In the genomic region with DNA sequence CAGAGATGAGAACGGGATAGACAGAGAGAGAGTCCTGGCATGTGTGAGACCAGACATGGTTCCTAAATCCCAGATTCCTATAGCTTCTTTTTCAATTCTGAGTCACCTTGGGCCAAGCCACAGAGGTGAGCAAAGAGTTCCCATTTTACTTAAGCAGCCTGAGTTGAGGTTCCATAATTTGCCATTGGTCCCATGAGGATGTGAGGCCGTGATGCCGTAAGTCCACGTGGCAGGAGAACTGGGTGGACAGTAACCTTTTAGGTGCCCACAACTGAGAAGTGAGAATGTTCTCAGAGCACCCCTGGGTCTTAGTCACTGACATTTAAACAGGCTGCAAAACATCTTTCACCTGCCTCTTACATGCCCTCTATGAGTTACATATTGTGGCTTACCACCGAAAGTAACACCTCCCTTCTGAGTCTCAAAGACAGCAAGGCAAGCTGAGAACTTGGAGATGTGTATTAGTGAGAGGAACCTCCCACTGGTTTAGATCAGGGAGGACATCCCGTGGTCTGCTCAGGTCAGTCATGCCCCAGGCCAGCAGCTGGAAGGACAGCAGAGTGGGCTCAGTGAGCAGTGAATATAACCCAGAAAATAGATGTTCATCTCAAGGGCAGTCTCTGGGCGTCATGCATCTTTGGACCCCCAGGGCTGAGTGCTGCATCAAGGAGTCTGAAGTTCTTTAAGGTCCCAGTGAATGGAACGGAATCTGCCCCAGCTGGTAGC, we compare ENCODE assay signal across 1 cellular context.
TF ChIP-seq lines count a peak whose summit lies in the region.

No MANE protein-coding gene starts in this region.

TF ChIP-seq in GM12878, 131 proteins besides CTCF, POLR2A, EP300 and RAD21 (continued from another document and continues in another):
- TF ChIP-seq, protein P1, sequence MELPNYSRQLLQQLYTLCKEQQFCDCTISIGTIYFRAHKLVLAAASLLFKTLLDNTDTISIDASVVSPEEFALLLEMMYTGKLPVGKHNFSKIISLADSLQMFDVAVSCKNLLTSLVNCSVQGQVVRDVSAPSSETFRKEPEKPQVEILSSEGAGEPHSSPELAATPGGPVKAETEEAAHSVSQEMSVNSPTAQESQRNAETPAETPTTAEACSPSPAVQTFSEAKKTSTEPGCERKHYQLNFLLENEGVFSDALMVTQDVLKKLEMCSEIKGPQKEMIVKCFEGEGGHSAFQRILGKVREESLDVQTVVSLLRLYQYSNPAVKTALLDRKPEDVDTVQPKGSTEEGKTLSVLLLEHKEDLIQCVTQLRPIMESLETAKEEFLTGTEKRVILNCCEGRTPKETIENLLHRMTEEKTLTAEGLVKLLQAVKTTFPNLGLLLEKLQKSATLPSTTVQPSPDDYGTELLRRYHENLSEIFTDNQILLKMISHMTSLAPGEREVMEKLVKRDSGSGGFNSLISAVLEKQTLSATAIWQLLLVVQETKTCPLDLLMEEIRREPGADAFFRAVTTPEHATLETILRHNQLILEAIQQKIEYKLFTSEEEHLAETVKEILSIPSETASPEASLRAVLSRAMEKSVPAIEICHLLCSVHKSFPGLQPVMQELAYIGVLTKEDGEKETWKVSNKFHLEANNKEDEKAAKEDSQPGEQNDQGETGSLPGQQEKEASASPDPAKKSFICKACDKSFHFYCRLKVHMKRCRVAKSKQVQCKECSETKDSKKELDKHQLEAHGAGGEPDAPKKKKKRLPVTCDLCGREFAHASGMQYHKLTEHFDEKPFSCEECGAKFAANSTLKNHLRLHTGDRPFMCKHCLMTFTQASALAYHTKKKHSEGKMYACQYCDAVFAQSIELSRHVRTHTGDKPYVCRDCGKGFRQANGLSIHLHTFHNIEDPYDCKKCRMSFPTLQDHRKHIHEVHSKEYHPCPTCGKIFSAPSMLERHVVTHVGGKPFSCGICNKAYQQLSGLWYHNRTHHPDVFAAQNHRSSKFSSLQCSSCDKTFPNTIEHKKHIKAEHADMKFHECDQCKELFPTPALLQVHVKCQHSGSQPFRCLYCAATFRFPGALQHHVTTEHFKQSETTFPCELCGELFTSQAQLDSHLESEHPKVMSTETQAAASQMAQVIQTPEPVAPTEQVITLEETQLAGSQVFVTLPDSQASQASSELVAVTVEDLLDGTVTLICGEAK (IDR thresholded peaks at IDR 0.05; ENCODE audit: borderline replicate concordance), result no peak; the same call in 1 of the 2 replicates
- TF ChIP-seq FOXK2 (IDR thresholded peaks at IDR 0.05) (peak; percentile 28; the same call in 1 of the 2 replicates), POLR2AphosphoS2 (IDR thresholded peaks at IDR 0.05; ENCODE audit: low read depth, low read length) (no peak), GATAD2B (conservative IDR thresholded peaks at IDR 0.05; ENCODE audit: low read depth) (peak; percentile 95), ZSCAN29 (IDR thresholded peaks at IDR 0.05) (no peak), SPI1 (IDR thresholded peaks at IDR 0.05; ENCODE audit: borderline replicate concordance, insufficient read depth, low read depth, low read length) (peak; percentile 78), RELA (IDR thresholded peaks at IDR 0.05; ENCODE audit: borderline replicate concordance, partially characterized antibody) (no peak), YBX1 (IDR thresholded peaks at IDR 0.05) (no peak), MEF2A (IDR thresholded peaks at IDR 0.05; ENCODE audit: insufficient read depth, low read depth, low read length) (peak; percentile 80; the same call in 1 of the 2 replicates), NFXL1 (IDR thresholded peaks at IDR 0.05; ENCODE audit: borderline replicate concordance) (no peak), ZNF24 (IDR thresholded peaks at IDR 0.05) (peak; percentile 85), SP1 (IDR thresholded peaks at IDR 0.05; ENCODE audit: low read depth, low read length) (peak; percentile 74), SMAD1 (IDR thresholded peaks at IDR 0.05; ENCODE audit: low read depth, partially characterized antibody) (peak; percentile 93), BHLHE40 (IDR thresholded peaks at IDR 0.05; ENCODE audit: borderline replicate concordance in 1 of 2, low read depth in 2 of 2, low read length in 1 of 2) (peak; percentile 82 to 90), CREM (IDR thresholded peaks at IDR 0.05; ENCODE audit: low read depth) (peak; percentile 87; the same call in 1 of the 2 replicates), POU2F2 (IDR thresholded peaks at IDR 0.05; ENCODE audit: borderline replicate concordance, low read depth, low read length) (peak; percentile 92; the same call in 2 of the 3 replicates), RB1 (IDR thresholded peaks at IDR 0.05; ENCODE audit: borderline replicate concordance) (no peak), MTA2 (IDR thresholded peaks at IDR 0.05; ENCODE audit: low read depth) (peak; percentile 98), SRF (IDR thresholded peaks at IDR 0.05; ENCODE audit: low read depth in 2 of 2, low read length in 2 of 2) (0 out of 4 replicates have a peak, but pooled peaks of 1 of the 2 experiments have one; percentile 8), SIX5 (IDR thresholded peaks at IDR 0.05; ENCODE audit: low read depth, low read length, severe bottlenecking) (no peak), TBL1XR1 (IDR thresholded peaks at IDR 0.05; ENCODE audit: low read depth, low read length) (peak; percentile 95; the same call in 1 of the 2 replicates), SREBF2 (IDR thresholded peaks at IDR 0.05; ENCODE audit: low read length) (no peak), MYC (IDR thresholded peaks at IDR 0.05; ENCODE audit: insufficient read depth, insufficient read length, insufficient replicate concordance, low read length, severe bottlenecking) (peak; percentile 63), RFX5 (IDR thresholded peaks at IDR 0.05; ENCODE audit: low read depth, low read length) (no peak)
- TF ChIP-seq, protein P2, sequence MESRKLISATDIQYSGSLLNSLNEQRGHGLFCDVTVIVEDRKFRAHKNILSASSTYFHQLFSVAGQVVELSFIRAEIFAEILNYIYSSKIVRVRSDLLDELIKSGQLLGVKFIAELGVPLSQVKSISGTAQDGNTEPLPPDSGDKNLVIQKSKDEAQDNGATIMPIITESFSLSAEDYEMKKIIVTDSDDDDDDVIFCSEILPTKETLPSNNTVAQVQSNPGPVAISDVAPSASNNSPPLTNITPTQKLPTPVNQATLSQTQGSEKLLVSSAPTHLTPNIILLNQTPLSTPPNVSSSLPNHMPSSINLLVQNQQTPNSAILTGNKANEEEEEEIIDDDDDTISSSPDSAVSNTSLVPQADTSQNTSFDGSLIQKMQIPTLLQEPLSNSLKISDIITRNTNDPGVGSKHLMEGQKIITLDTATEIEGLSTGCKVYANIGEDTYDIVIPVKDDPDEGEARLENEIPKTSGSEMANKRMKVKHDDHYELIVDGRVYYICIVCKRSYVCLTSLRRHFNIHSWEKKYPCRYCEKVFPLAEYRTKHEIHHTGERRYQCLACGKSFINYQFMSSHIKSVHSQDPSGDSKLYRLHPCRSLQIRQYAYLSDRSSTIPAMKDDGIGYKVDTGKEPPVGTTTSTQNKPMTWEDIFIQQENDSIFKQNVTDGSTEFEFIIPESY (IDR thresholded peaks at IDR 0.05), result 0 out of 2 replicates have a peak, but pooled peaks have one; percentile 49
- TF ChIP-seq, protein P3, sequence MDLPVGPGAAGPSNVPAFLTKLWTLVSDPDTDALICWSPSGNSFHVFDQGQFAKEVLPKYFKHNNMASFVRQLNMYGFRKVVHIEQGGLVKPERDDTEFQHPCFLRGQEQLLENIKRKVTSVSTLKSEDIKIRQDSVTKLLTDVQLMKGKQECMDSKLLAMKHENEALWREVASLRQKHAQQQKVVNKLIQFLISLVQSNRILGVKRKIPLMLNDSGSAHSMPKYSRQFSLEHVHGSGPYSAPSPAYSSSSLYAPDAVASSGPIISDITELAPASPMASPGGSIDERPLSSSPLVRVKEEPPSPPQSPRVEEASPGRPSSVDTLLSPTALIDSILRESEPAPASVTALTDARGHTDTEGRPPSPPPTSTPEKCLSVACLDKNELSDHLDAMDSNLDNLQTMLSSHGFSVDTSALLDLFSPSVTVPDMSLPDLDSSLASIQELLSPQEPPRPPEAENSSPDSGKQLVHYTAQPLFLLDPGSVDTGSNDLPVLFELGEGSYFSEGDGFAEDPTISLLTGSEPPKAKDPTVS (IDR thresholded peaks at IDR 0.05; ENCODE audit: low read depth, low read length), result no peak; the same call in 1 of the 2 replicates
- TF ChIP-seq, protein P4, sequence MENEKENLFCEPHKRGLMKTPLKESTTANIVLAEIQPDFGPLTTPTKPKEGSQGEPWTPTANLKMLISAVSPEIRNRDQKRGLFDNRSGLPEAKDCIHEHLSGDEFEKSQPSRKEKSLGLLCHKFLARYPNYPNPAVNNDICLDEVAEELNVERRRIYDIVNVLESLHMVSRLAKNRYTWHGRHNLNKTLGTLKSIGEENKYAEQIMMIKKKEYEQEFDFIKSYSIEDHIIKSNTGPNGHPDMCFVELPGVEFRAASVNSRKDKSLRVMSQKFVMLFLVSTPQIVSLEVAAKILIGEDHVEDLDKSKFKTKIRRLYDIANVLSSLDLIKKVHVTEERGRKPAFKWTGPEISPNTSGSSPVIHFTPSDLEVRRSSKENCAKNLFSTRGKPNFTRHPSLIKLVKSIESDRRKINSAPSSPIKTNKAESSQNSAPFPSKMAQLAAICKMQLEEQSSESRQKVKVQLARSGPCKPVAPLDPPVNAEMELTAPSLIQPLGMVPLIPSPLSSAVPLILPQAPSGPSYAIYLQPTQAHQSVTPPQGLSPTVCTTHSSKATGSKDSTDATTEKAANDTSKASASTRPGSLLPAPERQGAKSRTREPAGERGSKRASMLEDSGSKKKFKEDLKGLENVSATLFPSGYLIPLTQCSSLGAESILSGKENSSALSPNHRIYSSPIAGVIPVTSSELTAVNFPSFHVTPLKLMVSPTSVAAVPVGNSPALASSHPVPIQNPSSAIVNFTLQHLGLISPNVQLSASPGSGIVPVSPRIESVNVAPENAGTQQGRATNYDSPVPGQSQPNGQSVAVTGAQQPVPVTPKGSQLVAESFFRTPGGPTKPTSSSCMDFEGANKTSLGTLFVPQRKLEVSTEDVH (IDR thresholded peaks at IDR 0.05; ENCODE audit: low read depth, partially characterized antibody), result no peak
- TF ChIP-seq, protein P5, sequence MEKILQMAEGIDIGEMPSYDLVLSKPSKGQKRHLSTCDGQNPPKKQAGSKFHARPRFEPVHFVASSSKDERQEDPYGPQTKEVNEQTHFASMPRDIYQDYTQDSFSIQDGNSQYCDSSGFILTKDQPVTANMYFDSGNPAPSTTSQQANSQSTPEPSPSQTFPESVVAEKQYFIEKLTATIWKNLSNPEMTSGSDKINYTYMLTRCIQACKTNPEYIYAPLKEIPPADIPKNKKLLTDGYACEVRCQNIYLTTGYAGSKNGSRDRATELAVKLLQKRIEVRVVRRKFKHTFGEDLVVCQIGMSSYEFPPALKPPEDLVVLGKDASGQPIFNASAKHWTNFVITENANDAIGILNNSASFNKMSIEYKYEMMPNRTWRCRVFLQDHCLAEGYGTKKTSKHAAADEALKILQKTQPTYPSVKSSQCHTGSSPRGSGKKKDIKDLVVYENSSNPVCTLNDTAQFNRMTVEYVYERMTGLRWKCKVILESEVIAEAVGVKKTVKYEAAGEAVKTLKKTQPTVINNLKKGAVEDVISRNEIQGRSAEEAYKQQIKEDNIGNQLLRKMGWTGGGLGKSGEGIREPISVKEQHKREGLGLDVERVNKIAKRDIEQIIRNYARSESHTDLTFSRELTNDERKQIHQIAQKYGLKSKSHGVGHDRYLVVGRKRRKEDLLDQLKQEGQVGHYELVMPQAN (conservative IDR thresholded peaks at IDR 0.05), result 0 out of 2 replicates have a peak, but pooled peaks have one; percentile 54
- TF ChIP-seq, protein P6, sequence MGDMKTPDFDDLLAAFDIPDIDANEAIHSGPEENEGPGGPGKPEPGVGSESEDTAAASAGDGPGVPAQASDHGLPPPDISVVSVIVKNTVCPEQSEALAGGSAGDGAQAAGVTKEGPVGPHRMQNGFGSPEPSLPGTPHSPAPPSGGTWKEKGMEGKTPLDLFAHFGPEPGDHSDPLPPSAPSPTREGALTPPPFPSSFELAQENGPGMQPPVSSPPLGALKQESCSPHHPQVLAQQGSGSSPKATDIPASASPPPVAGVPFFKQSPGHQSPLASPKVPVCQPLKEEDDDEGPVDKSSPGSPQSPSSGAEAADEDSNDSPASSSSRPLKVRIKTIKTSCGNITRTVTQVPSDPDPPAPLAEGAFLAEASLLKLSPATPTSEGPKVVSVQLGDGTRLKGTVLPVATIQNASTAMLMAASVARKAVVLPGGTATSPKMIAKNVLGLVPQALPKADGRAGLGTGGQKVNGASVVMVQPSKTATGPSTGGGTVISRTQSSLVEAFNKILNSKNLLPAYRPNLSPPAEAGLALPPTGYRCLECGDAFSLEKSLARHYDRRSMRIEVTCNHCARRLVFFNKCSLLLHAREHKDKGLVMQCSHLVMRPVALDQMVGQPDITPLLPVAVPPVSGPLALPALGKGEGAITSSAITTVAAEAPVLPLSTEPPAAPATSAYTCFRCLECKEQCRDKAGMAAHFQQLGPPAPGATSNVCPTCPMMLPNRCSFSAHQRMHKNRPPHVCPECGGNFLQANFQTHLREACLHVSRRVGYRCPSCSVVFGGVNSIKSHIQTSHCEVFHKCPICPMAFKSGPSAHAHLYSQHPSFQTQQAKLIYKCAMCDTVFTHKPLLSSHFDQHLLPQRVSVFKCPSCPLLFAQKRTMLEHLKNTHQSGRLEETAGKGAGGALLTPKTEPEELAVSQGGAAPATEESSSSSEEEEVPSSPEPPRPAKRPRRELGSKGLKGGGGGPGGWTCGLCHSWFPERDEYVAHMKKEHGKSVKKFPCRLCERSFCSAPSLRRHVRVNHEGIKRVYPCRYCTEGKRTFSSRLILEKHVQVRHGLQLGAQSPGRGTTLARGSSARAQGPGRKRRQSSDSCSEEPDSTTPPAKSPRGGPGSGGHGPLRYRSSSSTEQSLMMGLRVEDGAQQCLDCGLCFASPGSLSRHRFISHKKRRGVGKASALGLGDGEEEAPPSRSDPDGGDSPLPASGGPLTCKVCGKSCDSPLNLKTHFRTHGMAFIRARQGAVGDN (IDR thresholded peaks at IDR 0.05), result peak; percentile 79
- TF ChIP-seq, protein P7, sequence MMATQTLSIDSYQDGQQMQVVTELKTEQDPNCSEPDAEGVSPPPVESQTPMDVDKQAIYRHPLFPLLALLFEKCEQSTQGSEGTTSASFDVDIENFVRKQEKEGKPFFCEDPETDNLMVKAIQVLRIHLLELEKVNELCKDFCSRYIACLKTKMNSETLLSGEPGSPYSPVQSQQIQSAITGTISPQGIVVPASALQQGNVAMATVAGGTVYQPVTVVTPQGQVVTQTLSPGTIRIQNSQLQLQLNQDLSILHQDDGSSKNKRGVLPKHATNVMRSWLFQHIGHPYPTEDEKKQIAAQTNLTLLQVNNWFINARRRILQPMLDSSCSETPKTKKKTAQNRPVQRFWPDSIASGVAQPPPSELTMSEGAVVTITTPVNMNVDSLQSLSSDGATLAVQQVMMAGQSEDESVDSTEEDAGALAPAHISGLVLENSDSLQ (IDR thresholded peaks at IDR 0.05), result peak; percentile 74
- TF ChIP-seq, protein P8, sequence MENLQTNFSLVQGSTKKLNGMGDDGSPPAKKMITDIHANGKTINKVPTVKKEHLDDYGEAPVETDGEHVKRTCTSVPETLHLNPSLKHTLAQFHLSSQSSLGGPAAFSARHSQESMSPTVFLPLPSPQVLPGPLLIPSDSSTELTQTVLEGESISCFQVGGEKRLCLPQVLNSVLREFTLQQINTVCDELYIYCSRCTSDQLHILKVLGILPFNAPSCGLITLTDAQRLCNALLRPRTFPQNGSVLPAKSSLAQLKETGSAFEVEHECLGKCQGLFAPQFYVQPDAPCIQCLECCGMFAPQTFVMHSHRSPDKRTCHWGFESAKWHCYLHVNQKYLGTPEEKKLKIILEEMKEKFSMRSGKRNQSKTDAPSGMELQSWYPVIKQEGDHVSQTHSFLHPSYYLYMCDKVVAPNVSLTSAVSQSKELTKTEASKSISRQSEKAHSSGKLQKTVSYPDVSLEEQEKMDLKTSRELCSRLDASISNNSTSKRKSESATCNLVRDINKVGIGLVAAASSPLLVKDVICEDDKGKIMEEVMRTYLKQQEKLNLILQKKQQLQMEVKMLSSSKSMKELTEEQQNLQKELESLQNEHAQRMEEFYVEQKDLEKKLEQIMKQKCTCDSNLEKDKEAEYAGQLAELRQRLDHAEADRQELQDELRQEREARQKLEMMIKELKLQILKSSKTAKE (IDR thresholded peaks at IDR 0.05; ENCODE audit: low read depth, poor library complexity, severe bottlenecking), result peak; percentile 97
